Comparison of ENCODE assay signal across 8 cellular contexts in the genomic region with DNA sequence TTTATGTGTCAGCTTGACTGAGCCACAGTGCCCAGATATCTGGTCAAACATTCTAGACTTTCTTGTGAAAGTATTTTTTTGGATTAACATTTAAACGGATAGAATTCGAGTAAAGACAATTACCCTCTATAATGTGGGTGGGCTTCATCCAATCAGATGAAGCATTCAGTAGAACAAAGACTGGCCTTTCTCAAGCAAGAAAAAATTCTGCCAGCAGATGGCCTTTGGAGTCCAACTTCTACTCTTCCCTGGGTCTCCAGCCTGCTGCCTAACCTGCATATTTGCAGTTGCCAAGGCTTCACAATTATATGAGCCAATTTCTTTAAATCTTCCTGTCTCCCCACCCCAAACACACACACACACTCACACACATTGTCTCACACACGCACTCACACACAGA.
DNase-seq lines count a peak whose midpoint lies in the region; ATAC-seq and TF ChIP-seq lines count a peak whose summit lies in the region.

No MANE protein-coding gene starts in this region.

- H3K9me3 Mint-ChIP-seq in activated naive CD4-positive, alpha-beta T cell treated with anti-CD3 and anti-CD28 coated beads, Interleukin-2, amount 10 ng/mL, durations not matched to agents 7 days and 5 days = no peaks in the 10 kb centered on the region
- H3K9me3 Mint-ChIP-seq in WTC11 (peaks cover 11% of the 10 kb centered on the region), osteocyte (ENCODE audit: unreplicated experiment) (no peaks in the 10 kb centered on the region)

- ATAC-seq in WTC11 (peak; percentile 90), GM18868 (IDR thresholded peaks at IDR 0.05; ENCODE audit: unreplicated experiment) (no peak)

- H3K4me1 Mint-ChIP-seq in activated naive CD4-positive, alpha-beta T cell treated with anti-CD3 and anti-CD28 coated beads, Interleukin-2, amount 10 ng/mL, durations not matched to agents 7 days and 5 days = no peaks in the 10 kb centered on the region
- H3K4me1 Mint-ChIP-seq in WTC11 (no peaks in the 10 kb centered on the region), osteocyte (ENCODE audit: unreplicated experiment) (no peaks in the 10 kb centered on the region)

- no peaks in the 10 kb centered on the region for H3K27me3 Mint-ChIP-seq in activated naive CD4-positive, alpha-beta T cell treated with anti-CD3 and anti-CD28 coated beads, Interleukin-2, amount 10 ng/mL, durations not matched to agents 7 days and 5 days
- H3K27me3 Mint-ChIP-seq in WTC11 (ENCODE audit: low read depth) = peaks cover 54% of the 10 kb centered on the region
- no peaks in the 10 kb centered on the region for H3K27me3 Mint-ChIP-seq in osteocyte (ENCODE audit: unreplicated experiment)

- POLR2A ChIA-PET in WTC11 (lab: Charles Lee) = no interaction called here

- intact Hi-C loops in posterior vena cava (cut with DNase I) = no loop called here

- TF ChIP-seq CTCF in WTC11 (IDR thresholded peaks at IDR 0.05) = no peak
- peak; percentile 41 for TF ChIP-seq CTCF in osteocyte (IDR thresholded peaks at IDR 0.05)

- CTCF ChIA-PET in activated naive CD4-positive, alpha-beta T cell treated with anti-CD3 and anti-CD28 coated beads, Interleukin-2, amount 10 ng/mL, durations not matched to agents 7 days and 5 days (lab: Charles Lee) = no interaction called here
- CTCF ChIA-PET in WTC11 (lab: Charles Lee) = interaction anchor here (1.3 kb wide), 1 partner anchor 143 kb away, joined by 5 read pairs; no protein-coding TSS in a partner anchor

- H3K4me3 Mint-ChIP-seq in activated naive CD4-positive, alpha-beta T cell treated with anti-CD3 and anti-CD28 coated beads, Interleukin-2, amount 10 ng/mL, durations not matched to agents 7 days and 5 days = no peak overlapping the region
- H3K4me3 Mint-ChIP-seq in WTC11 (no peak overlapping the region), osteocyte (ENCODE audit: unreplicated experiment) (no peak overlapping the region)

- DNase-seq in activated naive CD4-positive, alpha-beta T cell treated with anti-CD3 and anti-CD28 coated beads, Interleukin-2, amount 10 ng/mL, durations not matched to agents 7 days and 5 days = peak; percentile 50
- no peak for DNase-seq in activated naive CD4-positive, alpha-beta T cell treated with Interleukin-2 at 50 U/mL for 16 hours
- DNase-seq in NCI-H1105 treated with DMSO at 0.1 percent for 48 hours (lab: John Stamatoyannopoulos, UW) = peak; percentile 64
- no peak for DNase-seq in WTC11 (ENCODE audit: low spot score)
- no peak for DNase-seq in osteocyte (ENCODE audit: extremely low spot score, unreplicated experiment)
- DNase-seq in NCI-H774 (lab: John Stamatoyannopoulos, UW) = no peak
- no peak for DNase-seq in posterior vena cava (ENCODE audit: low spot score)

- no peak overlapping the region for H3K27ac Mint-ChIP-seq in activated naive CD4-positive, alpha-beta T cell treated with anti-CD3 and anti-CD28 coated beads, Interleukin-2, amount 10 ng/mL, durations not matched to agents 7 days and 5 days
- H3K27ac Mint-ChIP-seq in WTC11 (no peak overlapping the region), osteocyte (ENCODE audit: unreplicated experiment) (no peak overlapping the region)

- H3K36me3 Mint-ChIP-seq in activated naive CD4-positive, alpha-beta T cell treated with anti-CD3 and anti-CD28 coated beads, Interleukin-2, amount 10 ng/mL, durations not matched to agents 7 days and 5 days = no peaks in the 10 kb centered on the region
- no peaks in the 10 kb centered on the region for H3K36me3 Mint-ChIP-seq in WTC11
- no peaks in the 10 kb centered on the region for H3K36me3 Mint-ChIP-seq in osteocyte (ENCODE audit: unreplicated experiment)

TF ChIP-seq in WTC11, 78 proteins besides CTCF, POLR2A, EP300 and RAD21 (continues in another document):
- TF ChIP-seq ZNF138 (CRISPR knock-in tag; conservative IDR thresholded peaks at IDR 0.05) (no peak), ESRRA (CRISPR knock-in tag; IDR thresholded peaks at IDR 0.05; ENCODE audit: borderline replicate concordance) (no peak), FOXP1 (CRISPR knock-in tag; IDR thresholded peaks at IDR 0.05; ENCODE audit: borderline replicate concordance) (no peak)
- TF ChIP-seq, protein P1, sequence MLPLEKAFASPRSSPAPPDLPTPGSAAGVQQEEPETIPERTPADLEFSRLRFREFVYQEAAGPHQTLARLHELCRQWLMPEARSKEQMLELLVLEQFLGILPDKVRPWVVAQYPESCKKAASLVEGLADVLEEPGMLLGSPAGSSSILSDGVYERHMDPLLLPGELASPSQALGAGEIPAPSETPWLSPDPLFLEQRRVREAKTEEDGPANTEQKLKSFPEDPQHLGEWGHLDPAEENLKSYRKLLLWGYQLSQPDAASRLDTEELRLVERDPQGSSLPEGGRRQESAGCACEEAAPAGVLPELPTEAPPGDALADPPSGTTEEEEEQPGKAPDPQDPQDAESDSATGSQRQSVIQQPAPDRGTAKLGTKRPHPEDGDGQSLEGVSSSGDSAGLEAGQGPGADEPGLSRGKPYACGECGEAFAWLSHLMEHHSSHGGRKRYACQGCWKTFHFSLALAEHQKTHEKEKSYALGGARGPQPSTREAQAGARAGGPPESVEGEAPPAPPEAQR (CRISPR knock-in tag; IDR thresholded peaks at IDR 0.05) = no peak
- TF ChIP-seq, protein P2, sequence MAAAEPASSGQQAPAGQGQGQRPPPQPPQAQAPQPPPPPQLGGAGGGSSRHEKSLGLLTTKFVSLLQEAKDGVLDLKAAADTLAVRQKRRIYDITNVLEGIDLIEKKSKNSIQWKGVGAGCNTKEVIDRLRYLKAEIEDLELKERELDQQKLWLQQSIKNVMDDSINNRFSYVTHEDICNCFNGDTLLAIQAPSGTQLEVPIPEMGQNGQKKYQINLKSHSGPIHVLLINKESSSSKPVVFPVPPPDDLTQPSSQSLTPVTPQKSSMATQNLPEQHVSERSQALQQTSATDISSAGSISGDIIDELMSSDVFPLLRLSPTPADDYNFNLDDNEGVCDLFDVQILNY (CRISPR knock-in tag; IDR thresholded peaks at IDR 0.05) = no peak
- TF ChIP-seq, protein P3, sequence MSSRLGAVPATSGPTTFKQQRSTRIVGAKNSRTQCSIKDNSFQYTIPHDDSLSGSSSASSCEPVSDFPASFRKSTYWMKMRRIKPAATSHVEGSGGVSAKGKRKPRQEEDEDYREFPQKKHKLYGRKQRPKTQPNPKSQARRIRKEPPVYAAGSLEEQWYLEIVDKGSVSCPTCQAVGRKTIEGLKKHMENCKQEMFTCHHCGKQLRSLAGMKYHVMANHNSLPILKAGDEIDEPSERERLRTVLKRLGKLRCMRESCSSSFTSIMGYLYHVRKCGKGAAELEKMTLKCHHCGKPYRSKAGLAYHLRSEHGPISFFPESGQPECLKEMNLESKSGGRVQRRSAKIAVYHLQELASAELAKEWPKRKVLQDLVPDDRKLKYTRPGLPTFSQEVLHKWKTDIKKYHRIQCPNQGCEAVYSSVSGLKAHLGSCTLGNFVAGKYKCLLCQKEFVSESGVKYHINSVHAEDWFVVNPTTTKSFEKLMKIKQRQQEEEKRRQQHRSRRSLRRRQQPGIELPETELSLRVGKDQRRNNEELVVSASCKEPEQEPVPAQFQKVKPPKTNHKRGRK (CRISPR knock-in tag; IDR thresholded peaks at IDR 0.05; ENCODE audit: borderline replicate concordance) = no peak
- TF ChIP-seq, protein P4, sequence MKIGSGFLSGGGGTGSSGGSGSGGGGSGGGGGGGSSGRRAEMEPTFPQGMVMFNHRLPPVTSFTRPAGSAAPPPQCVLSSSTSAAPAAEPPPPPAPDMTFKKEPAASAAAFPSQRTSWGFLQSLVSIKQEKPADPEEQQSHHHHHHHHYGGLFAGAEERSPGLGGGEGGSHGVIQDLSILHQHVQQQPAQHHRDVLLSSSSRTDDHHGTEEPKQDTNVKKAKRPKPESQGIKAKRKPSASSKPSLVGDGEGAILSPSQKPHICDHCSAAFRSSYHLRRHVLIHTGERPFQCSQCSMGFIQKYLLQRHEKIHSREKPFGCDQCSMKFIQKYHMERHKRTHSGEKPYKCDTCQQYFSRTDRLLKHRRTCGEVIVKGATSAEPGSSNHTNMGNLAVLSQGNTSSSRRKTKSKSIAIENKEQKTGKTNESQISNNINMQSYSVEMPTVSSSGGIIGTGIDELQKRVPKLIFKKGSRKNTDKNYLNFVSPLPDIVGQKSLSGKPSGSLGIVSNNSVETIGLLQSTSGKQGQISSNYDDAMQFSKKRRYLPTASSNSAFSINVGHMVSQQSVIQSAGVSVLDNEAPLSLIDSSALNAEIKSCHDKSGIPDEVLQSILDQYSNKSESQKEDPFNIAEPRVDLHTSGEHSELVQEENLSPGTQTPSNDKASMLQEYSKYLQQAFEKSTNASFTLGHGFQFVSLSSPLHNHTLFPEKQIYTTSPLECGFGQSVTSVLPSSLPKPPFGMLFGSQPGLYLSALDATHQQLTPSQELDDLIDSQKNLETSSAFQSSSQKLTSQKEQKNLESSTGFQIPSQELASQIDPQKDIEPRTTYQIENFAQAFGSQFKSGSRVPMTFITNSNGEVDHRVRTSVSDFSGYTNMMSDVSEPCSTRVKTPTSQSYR (CRISPR knock-in tag; IDR thresholded peaks at IDR 0.05) = no peak
- TF ChIP-seq, protein P5, sequence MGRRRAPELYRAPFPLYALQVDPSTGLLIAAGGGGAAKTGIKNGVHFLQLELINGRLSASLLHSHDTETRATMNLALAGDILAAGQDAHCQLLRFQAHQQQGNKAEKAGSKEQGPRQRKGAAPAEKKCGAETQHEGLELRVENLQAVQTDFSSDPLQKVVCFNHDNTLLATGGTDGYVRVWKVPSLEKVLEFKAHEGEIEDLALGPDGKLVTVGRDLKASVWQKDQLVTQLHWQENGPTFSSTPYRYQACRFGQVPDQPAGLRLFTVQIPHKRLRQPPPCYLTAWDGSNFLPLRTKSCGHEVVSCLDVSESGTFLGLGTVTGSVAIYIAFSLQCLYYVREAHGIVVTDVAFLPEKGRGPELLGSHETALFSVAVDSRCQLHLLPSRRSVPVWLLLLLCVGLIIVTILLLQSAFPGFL (CRISPR knock-in tag; IDR thresholded peaks at IDR 0.05; ENCODE audit: borderline replicate concordance) = no peak
- TF ChIP-seq, protein P6, sequence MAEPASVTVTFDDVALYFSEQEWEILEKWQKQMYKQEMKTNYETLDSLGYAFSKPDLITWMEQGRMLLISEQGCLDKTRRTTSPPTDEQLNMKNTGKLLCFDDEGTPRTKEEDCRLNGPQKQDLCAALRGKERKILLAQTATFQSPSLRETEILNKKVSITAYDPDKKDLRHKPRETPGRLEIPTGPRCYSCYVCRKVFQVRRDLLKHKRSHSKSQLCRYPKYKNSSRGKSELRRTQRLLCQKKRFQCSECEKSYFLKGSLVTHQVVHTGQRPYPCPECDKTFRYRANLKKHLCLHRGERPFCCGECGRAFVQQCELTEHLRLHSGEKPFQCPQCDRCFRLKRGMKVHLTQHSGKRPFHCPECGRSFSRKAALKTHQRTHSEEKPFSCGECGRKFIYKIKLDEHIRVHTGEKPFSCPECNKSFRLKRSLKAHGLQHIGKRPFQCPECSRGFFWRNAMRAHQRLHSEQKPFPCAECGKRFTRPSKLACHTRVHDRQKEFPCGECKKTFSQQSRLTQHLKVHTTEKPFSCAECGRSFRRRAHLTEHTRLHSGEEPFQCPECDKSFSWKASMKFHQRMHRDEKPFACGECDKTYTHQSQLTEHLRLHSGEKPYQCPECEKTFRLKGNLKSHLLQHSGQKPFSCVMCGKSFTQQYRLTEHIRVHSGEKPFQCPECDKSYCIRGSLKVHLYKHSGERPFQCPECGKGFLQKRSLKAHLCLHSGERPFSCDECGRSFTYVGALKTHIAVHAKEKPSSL (CRISPR knock-in tag; conservative IDR thresholded peaks at IDR 0.05) = no peak

Comparison
In these comparisons a context has a peak if more than half of its experiments do, and no peak if none do; other contexts are left out.
1. DNase-seq: peak in activated naive CD4-positive, alpha-beta T cell treated with anti-CD3 and anti-CD28 coated beads, Interleukin-2, amount 10 ng/mL, durations not matched to agents 7 days and 5 days (single experiment) and NCI-H1105 treated with DMSO at 0.1 percent for 48 hours (single experiment); none in activated naive CD4-positive, alpha-beta T cell treated with Interleukin-2 at 50 U/mL for 16 hours (single experiment), WTC11 (single experiment), osteocyte (single experiment), NCI-H774 (single experiment) and posterior vena cava (single experiment).